8 cellular contexts compared by ENCODE assay signal in the genomic region with DNA sequence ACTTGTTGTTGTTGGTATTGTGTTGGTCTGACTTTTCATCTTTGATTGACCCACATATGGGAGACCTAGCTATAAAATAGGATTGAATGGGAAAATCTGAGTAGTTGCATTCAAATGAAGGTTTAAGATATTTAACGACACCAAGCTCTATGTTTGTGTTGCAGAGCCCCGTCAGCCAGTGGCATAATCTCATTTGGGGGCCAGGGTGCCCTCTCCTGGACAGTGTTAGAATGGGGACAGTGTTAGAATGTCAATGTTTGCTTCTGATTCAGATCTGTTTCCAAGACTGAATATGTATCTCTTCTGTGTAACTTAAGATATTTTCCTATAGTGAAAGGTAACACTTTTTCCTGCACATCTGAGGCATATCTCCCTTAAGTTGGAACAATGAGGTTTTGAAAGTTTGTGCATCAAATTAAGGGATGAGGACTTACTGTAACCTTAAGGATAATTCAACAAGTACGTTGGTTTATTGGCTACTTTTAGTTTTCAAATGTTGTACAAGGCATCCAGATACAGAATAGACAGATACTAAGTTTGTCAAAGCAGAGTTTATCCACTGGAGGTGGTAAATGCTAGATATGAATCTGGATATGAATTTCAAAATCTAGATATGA. TPM values are rescaled to one million over a fixed set of nuclear protein-coding genes. Genes with fewer than 3 reads are reported as not detected.
A peak's percentile ranks its signal among the peaks of the same experiment; 100 is the strongest.
DNase-seq lines count a peak whose midpoint lies in the region; ATAC-seq and TF ChIP-seq lines count a peak whose summit lies in the region.

No MANE protein-coding gene starts in this region.

- ATAC-seq in HG03354 (IDR thresholded peaks at IDR 0.05; ENCODE audit: poor library complexity, severe bottlenecking, unreplicated experiment) (peak; percentile 85), right cardiac atrium (peak; percentile 60 to 63)

- H2AFZ ChIP-seq in smooth muscle cell (ENCODE audit: low read depth) = no peak overlapping the region

- H3F3A ChIP-seq in smooth muscle cell (ENCODE audit: low read depth) = no peaks in the 10 kb centered on the region

- H3K79me2 ChIP-seq in smooth muscle cell (ENCODE audit: low read depth) = no peaks in the 10 kb centered on the region

- no peaks in the 10 kb centered on the region for H3K4me1 ChIP-seq in right cardiac atrium (ENCODE audit: control insufficient read depth, insufficient read depth, low read length)
- H3K4me1 ChIP-seq in smooth muscle cell (ENCODE audit: low read depth) = no peaks in the 10 kb centered on the region

- intact Hi-C loops in right cardiac atrium (cut with DNase I) = loop anchor here in 3 of 4 donors (1.0 to 5.0 kb wide), 3 partner anchors 352 to 353 kb away; no protein-coding TSS in a partner anchor

- H3K36me3 ChIP-seq in smooth muscle cell (ENCODE audit: low read depth) = no peaks in the 10 kb centered on the region

- no peaks in the 10 kb centered on the region for H4K20me1 ChIP-seq in smooth muscle cell (ENCODE audit: low read depth)

- peak; percentile 74 for TF ChIP-seq CTCF in GM10266 (IDR thresholded peaks at IDR 0.05; ENCODE audit: control insufficient read depth, insufficient read depth, low read depth, missing control alignments)
- peak; percentile 71 for TF ChIP-seq CTCF in smooth muscle cell (IDR thresholded peaks at IDR 0.05; ENCODE audit: borderline replicate concordance, insufficient read depth, poor library complexity, severe bottlenecking)

- peak; percentile 47 for DNase-seq in A172 (ENCODE audit: low spot score)
- peak; percentile 40 for DNase-seq in GM10266 (ENCODE audit: extremely low spot score)
- peak; percentile 61 for DNase-seq in SKM-1 treated with dmso at 0.1 percent for 144 hours (lab: John Stamatoyannopoulos, UW; ENCODE audit: unreplicated experiment)
- DNase-seq in amniotic epithelial cell (ENCODE audit: low read depth) = peak; percentile 3
- peak; percentile 30 to 74 (median 60) for DNase-seq in right cardiac atrium
- DNase-seq in smooth muscle cell (lab: John Stamatoyannopoulos, UW; ENCODE audit: unreplicated experiment) = no peak
- no peak for DNase-seq in H4 (ENCODE audit: low spot score)

- H3K27me3 ChIP-seq in right cardiac atrium (ENCODE audit: control insufficient read depth, insufficient read depth) (no peaks in the 10 kb centered on the region), smooth muscle cell (ENCODE audit: low read depth) (no peaks in the 10 kb centered on the region)

- no peak overlapping the region for H3K9ac ChIP-seq in smooth muscle cell (ENCODE audit: low read depth)

- H3K4me3 ChIP-seq in right cardiac atrium (ENCODE audit: low read length) = no peak overlapping the region
- no peak overlapping the region for H3K4me3 ChIP-seq in smooth muscle cell

- WGBS in right cardiac atrium = 23% methylated on average over 3 of the region's 3 CpGs
- 34% methylated on average over 3 of the region's 3 CpGs for WGBS in smooth muscle cell (ENCODE audit: low lambda C conversion rate)

- no peaks in the 10 kb centered on the region for H3K9me3 ChIP-seq in right cardiac atrium (ENCODE audit: control insufficient read depth, low read length)
- no peaks in the 10 kb centered on the region for H3K9me3 ChIP-seq in smooth muscle cell (replicated peaks; ENCODE audit: low read depth)

- H3K27ac ChIP-seq in right cardiac atrium (ENCODE audit: low read length) (no peak overlapping the region), smooth muscle cell (ENCODE audit: low read depth) (no peak overlapping the region)

- no peak overlapping the region for H3K4me2 ChIP-seq in smooth muscle cell

RNA-seq across cellular contexts. Expression of a gene that starts 5.3 kb away (rescaled TPM):
- not detected in 2 replicates for total RNA-seq in A172 (2014; rRNA removed; shearing (Covaris generic))
- not detected for total RNA-seq in right cardiac atrium
- not detected for polyA plus RNA-seq in right cardiac atrium
- not detected in 2 replicates for total RNA-seq in smooth muscle cell
- not detected in 2 replicates for polyA plus RNA-seq in smooth muscle cell
- total RNA-seq in H4 (2014; rRNA removed; shearing (Covaris generic)) = not detected in 2 replicates

RNA-seq across cellular contexts. Expression of a gene that starts 41.8 kb away (rescaled TPM):
- not detected in 2 replicates for total RNA-seq in A172 (2014; rRNA removed; shearing (Covaris generic))
- not detected for total RNA-seq in right cardiac atrium
- not detected for polyA plus RNA-seq in right cardiac atrium
- not detected in 2 replicates for total RNA-seq in smooth muscle cell
- 0.02 TPM in 1 of 2 replicates, not detected in the other for polyA plus RNA-seq in smooth muscle cell
- total RNA-seq in H4 (2014; rRNA removed; shearing (Covaris generic)) = not detected in 2 replicates

RNA-seq across cellular contexts. Expression of a gene that starts 54.1 kb away (rescaled TPM):
- total RNA-seq in A172 (2014; rRNA removed; shearing (Covaris generic)) = not detected in 2 replicates
- not detected for total RNA-seq in right cardiac atrium
- polyA plus RNA-seq in right cardiac atrium = not detected
- total RNA-seq in smooth muscle cell = not detected in 2 replicates
- not detected in 2 replicates for polyA plus RNA-seq in smooth muscle cell
- total RNA-seq in H4 (2014; rRNA removed; shearing (Covaris generic)) = not detected in 2 replicates

RNA-seq across cellular contexts. Expression of a gene that starts 57.3 kb away (rescaled TPM):
- total RNA-seq in A172 (2014; rRNA removed; shearing (Covaris generic)) = not detected in 2 replicates
- under 1 TPM in 1 of 4 donors, not detected in 3; 0.06 TPM for total RNA-seq in right cardiac atrium
- polyA plus RNA-seq in right cardiac atrium = not detected
- 1.6 TPM in 1 of 2 replicates, not detected in the other for total RNA-seq in smooth muscle cell
- polyA plus RNA-seq in smooth muscle cell = not detected in 2 replicates
- not detected in 2 replicates for total RNA-seq in H4 (2014; rRNA removed; shearing (Covaris generic))

Comparison
In these comparisons a context has a peak if more than half of its experiments do, and no peak if none do; other contexts are left out.
1. DNase-seq: peak in A172 (single experiment), GM10266 (single experiment), SKM-1 treated with dmso at 0.1 percent for 144 hours (single experiment), amniotic epithelial cell (single experiment) and right cardiac atrium (3 of 3); none in smooth muscle cell (single experiment) and H4 (single experiment).